Comparison of ENCODE assay signal across 8 cellular contexts in the genomic region with DNA sequence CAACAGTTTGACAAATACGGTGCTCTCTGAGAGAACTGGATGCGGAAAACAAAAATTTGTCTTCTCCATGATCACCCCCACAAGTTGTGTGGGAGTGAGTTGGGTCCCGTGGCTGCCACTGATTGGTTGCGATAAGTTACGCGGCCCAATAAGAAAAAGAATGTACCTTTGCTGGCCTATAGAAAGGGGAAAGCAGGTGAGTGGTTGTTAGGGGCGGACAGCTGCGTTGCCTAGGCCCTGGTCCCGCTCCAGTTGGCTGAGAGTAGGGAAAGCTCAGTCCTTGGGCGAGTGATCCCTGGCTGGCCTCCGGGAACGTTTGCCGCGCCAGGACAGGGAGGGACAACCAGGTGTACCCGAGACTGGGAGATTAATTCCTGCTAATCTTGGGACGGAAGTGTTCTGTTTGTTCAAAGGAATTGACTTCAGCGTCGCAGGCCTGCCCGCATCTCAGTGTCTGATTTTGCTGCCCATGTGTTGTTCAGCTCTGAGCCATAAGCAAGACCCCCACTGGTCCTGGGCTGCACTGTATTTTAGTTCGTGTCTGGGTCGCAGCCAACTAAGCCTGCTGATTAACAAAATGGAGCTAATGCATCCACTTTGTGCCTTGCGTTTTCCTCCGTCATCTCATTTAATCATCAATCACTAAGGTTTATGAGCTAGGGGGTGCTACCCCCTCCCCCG.
DNase-seq lines count a peak whose midpoint lies in the region; ATAC-seq lines count a peak whose summit lies in the region.

No MANE protein-coding gene starts in this region.

- DNase-seq in AG08396 (ENCODE audit: low spot score) (peak; percentile 96), NCI-H345 (lab: John Stamatoyannopoulos, UW) (peak; percentile 98), cerebellar cortex (ENCODE audit: low spot score) (peak; percentile 99), islet precursor cell (peak; percentile 98)
- peak; percentile 66 to 71 (median 70) for DNase-seq in activated CD4-positive, CD25-positive, alpha-beta regulatory T cell (lab: John Stamatoyannopoulos, UW)
- peak; percentile 60 to 63 for DNase-seq in stimulated activated CD4-positive, alpha-beta T cell treated with anti-CD3 and anti-CD28 coated beads, Interleukin-15, amount 100 ng/mL, for 1 hour (ENCODE audit: low read depth in 1 of 2, low spot score in 1 of 2)

- ATAC-seq in GM19025 (IDR thresholded peaks at IDR 0.05; ENCODE audit: low read depth, unreplicated experiment) (peak; percentile 59), HG03280 (IDR thresholded peaks at IDR 0.05; ENCODE audit: unreplicated experiment) (peak; percentile 69)

Comparison
In these comparisons a context has a peak if more than half of its experiments do, and no peak if none do; other contexts are left out.
1. Peak in every context shown above with its lines: DNase-seq and ATAC-seq.